ENCODE assay signal across 23 cellular contexts in the genomic region with DNA sequence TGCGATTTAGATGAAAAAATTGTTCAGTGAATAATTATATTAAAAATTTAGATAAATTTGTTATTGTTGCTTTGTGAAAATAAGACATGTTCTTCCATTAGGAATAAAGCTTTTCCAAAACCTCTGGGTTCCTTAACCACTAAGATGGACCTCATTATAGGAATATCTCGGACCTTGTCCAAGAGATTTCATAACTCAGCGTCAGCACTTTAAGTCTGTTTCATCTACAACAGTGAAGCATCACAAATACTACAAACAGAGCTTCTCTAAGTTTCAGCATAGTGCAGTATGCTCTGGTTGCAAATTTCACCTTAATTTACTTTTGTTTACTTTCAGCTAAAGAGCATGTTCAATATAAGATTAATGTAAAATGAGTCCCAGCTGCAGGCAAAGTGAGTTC.
A peak's percentile ranks its signal among the peaks of the same experiment; 100 is the strongest.
DNase-seq lines count a peak whose midpoint lies in the region; ATAC-seq and TF ChIP-seq lines count a peak whose summit lies in the region.
"Had no signal": no experiment of that assay in that cellular context is flagged by ENCODE, and none has a peak within 500 bp of the region (broad histone marks: within the 10 kb centered on the region; RNA-seq: fewer than 3 reads in every experiment).

No MANE protein-coding gene starts in this region.

- H3K4me3 ChIP-seq in GM23248: no peak overlapping the region
- peak overlapping the region; percentile 50 for H3K4me3 ChIP-seq in naive thymus-derived CD4-positive, alpha-beta T cell (ENCODE audit: low read length)
- no peak overlapping the region for H3K4me3 ChIP-seq in coronary artery
- H3K4me3 ChIP-seq: GM12878, uterus had no signal

- peaks cover 58% of the 10 kb centered on the region for H3K4me1 Mint-ChIP-seq in activated T-cell treated with anti-CD3 and anti-CD28 coated beads, Interleukin-2, amount 50 U/mL, for 4 hours (ENCODE audit: low read depth)
- peaks cover 69% of the 10 kb centered on the region for H3K4me1 Mint-ChIP-seq in activated naive CD8-positive, alpha-beta T cell treated with anti-CD3 and anti-CD28 coated beads, Interleukin-2, amount 50 U/mL, for 24 hours
- peaks cover 29 to 74% (median 62%) of the 10 kb centered on the region in 7 donors for H3K4me1 Mint-ChIP-seq in naive thymus-derived CD4-positive, alpha-beta T cell
- H3K4me1 Mint-ChIP-seq: nephron had no signal

- H3K36me3 ChIP-seq in GM23248 (ENCODE audit: low read depth): no peaks in the 10 kb centered on the region
- H3K36me3 ChIP-seq in naive thymus-derived CD4-positive, alpha-beta T cell (ENCODE audit: control insufficient read depth in 2 of 3, insufficient read depth in 3 of 3, low read length in 3 of 3): no peaks in the 10 kb centered on the region
- H3K36me3 ChIP-seq: uterus had no signal

- no peaks in the 10 kb centered on the region for H3K79me2 ChIP-seq in GM23248 (ENCODE audit: insufficient read depth)

- H2AFZ ChIP-seq in GM23248: no peak overlapping the region; the same call in 1 of the 2 replicates

- no peaks in the 10 kb centered on the region for H3K27me3 Mint-ChIP-seq in activated T-cell treated with anti-CD3 and anti-CD28 coated beads, Interleukin-2, amount 50 U/mL, for 4 hours (ENCODE audit: low read depth)
- no peaks in the 10 kb centered on the region for H3K27me3 Mint-ChIP-seq in activated naive CD8-positive, alpha-beta T cell treated with anti-CD3 and anti-CD28 coated beads, Interleukin-2, amount 50 U/mL, for 24 hours
- H3K27me3 Mint-ChIP-seq in naive thymus-derived CD4-positive, alpha-beta T cell: no peaks in the 10 kb centered on the region

- no peaks in the 10 kb centered on the region for H3K27me3 ChIP-seq in GM23248 (replicated peaks; ENCODE audit: insufficient read depth)
- no peaks in the 10 kb centered on the region for H3K27me3 ChIP-seq in naive thymus-derived CD4-positive, alpha-beta T cell (ENCODE audit: control insufficient read depth in 2 of 2, insufficient read depth in 2 of 2, low read length in 2 of 2)
- H3K27me3 ChIP-seq: uterus had no signal

- H4K20me1 ChIP-seq in GM23248 (ENCODE audit: insufficient read depth): no peaks in the 10 kb centered on the region

- no peak for ATAC-seq in activated T-cell treated with anti-CD3 and anti-CD28 coated beads, Interleukin-2, amount 50 U/mL, for 4 hours
- ATAC-seq in activated naive CD8-positive, alpha-beta T cell treated with anti-CD3 and anti-CD28 coated beads, Interleukin-2, amount 50 U/mL, for 24 hours: no peak
- no peak for ATAC-seq in naive thymus-derived CD4-positive, alpha-beta T cell
- ATAC-seq in HG03565 (IDR thresholded peaks at IDR 0.05; ENCODE audit: unreplicated experiment): no peak
- ATAC-seq: GM12878 had no signal

- H3K4me1 ChIP-seq in GM23248 (ENCODE audit: insufficient read depth): no peaks in the 10 kb centered on the region
- peaks cover 36 to 56% of the 10 kb centered on the region in 2 donors for H3K4me1 ChIP-seq in naive thymus-derived CD4-positive, alpha-beta T cell (ENCODE audit: control insufficient read depth in 2 of 2, insufficient read depth in 2 of 2, low read length in 2 of 2)
- H3K4me1 ChIP-seq: Caco-2, uterus had no signal

- intact Hi-C loops in naive thymus-derived CD4-positive, alpha-beta T cell (cut with micrococcal nuclease): loop anchor here (1.0 kb wide), 3 partner anchors 7 to 12 kb away; no protein-coding TSS in a partner anchor

- H3K27ac ChIP-seq in GM23248: no peak overlapping the region
- H3K27ac ChIP-seq in naive thymus-derived CD4-positive, alpha-beta T cell (ENCODE audit: low read depth, low read length): peak overlapping the region; percentile 68
- no peak overlapping the region for H3K27ac ChIP-seq in coronary artery
- H3K27ac ChIP-seq: uterus had no signal

- peaks cover 3% of the 10 kb centered on the region for H3K9me3 Mint-ChIP-seq in activated T-cell treated with anti-CD3 and anti-CD28 coated beads, Interleukin-2, amount 50 U/mL, for 4 hours
- peaks cover 4% of the 10 kb centered on the region for H3K9me3 Mint-ChIP-seq in activated naive CD8-positive, alpha-beta T cell treated with anti-CD3 and anti-CD28 coated beads, Interleukin-2, amount 50 U/mL, for 24 hours
- peaks cover 0 to 16% (median 7%) of the 10 kb centered on the region in 11 donors for H3K9me3 Mint-ChIP-seq in naive thymus-derived CD4-positive, alpha-beta T cell

- H3K4me2 ChIP-seq in GM23248 (ENCODE audit: unreplicated experiment): no peak overlapping the region

- H3K9me2 ChIP-seq in GM23248 (ENCODE audit: insufficient read depth): no peaks in the 10 kb centered on the region

- no peak for DNase-seq in activated T-cell treated with anti-CD3 and anti-CD28 coated beads, Interleukin-2, amount 50 U/mL, for 4 hours
- DNase-seq in activated T-cell treated with anti-CD3 and anti-CD28 coated beads, Interleukin-2, amount 50 U/mL, for 1 hour: no peak
- DNase-seq in GM23248: peak; percentile 33
- DNase-seq in activated naive CD8-positive, alpha-beta T cell treated with anti-CD3 and anti-CD28 coated beads, Interleukin-2, amount 50 U/mL, for 24 hours: no peak
- no peak for DNase-seq in naive thymus-derived CD4-positive, alpha-beta T cell
- no peak for DNase-seq in coronary artery (ENCODE audit: low spot score)
- DNase-seq in OCI-M2 (lab: John Stamatoyannopoulos, UW; ENCODE audit: unreplicated experiment): no peak
- DNase-seq: amniotic stem cell; Caco-2; caudate nucleus; effector CD8-positive, alpha-beta T cell; hippocampal formation; Karpas-422; kidney; NCI-H1092; NCI-H2081; NCI-H524; SHP77; stimulated activated CD4-positive, alpha-beta T cell treated with anti-CD3 and anti-CD28 coated beads, Interleukin-4, amount 100 ng/mL, for 1 hour; uterus had no signal

- CTCF ChIA-PET in naive thymus-derived CD4-positive, alpha-beta T cell (lab: Charles Lee): interaction anchor here (1.0 to 3.5 kb wide), 5 partner anchors 9 to 26 kb away, joined by 3 to 10 read pairs (median 4); no protein-coding TSS in a partner anchor

- no peak for TF ChIP-seq CTCF in coronary artery (IDR thresholded peaks at IDR 0.05)

- in situ Hi-C loops in GM23248 (cut with MboI): no loop called here

- H3K9ac ChIP-seq in GM23248: no peak overlapping the region

- H3F3A ChIP-seq in GM23248 (ENCODE audit: insufficient read depth): 0 out of 2 replicates have a peak, but pooled peaks cover 3% of the 10 kb centered on the region

- no peak overlapping the region for H3K27ac Mint-ChIP-seq in activated naive CD8-positive, alpha-beta T cell treated with anti-CD3 and anti-CD28 coated beads, Interleukin-2, amount 50 U/mL, for 24 hours
- peak overlapping the region; percentile 86 to 97 (median 95) for H3K27ac Mint-ChIP-seq in naive thymus-derived CD4-positive, alpha-beta T cell
- H3K27ac Mint-ChIP-seq: nephron had no signal

- POLR2A ChIA-PET in naive thymus-derived CD4-positive, alpha-beta T cell (lab: Charles Lee): interaction anchor here (0.5 to 5.3 kb wide), 11 partner anchors 9 to 336 kb away, joined by 3 to 52 read pairs (median 4); a partner anchor contains a TSS

- peaks cover 5% of the 10 kb centered on the region for H3K36me3 Mint-ChIP-seq in activated T-cell treated with anti-CD3 and anti-CD28 coated beads, Interleukin-2, amount 50 U/mL, for 4 hours (ENCODE audit: insufficient read depth)
- peaks cover 27% of the 10 kb centered on the region for H3K36me3 Mint-ChIP-seq in activated naive CD8-positive, alpha-beta T cell treated with anti-CD3 and anti-CD28 coated beads, Interleukin-2, amount 50 U/mL, for 24 hours (ENCODE audit: low read depth)
- peaks cover 11 to 37% (median 14%) of the 10 kb centered on the region in 5 donors for H3K36me3 Mint-ChIP-seq in naive thymus-derived CD4-positive, alpha-beta T cell

- H3K9me3 ChIP-seq in GM23248 (ENCODE audit: low read depth): peaks cover 7% of the 10 kb centered on the region
- no peaks in the 10 kb centered on the region for H3K9me3 ChIP-seq in naive thymus-derived CD4-positive, alpha-beta T cell (ENCODE audit: control insufficient read depth in 2 of 3, low read length in 3 of 3)
- H3K9me3 ChIP-seq: Caco-2, uterus had no signal

- peak overlapping the region; percentile 70 for H3K4me3 Mint-ChIP-seq in activated T-cell treated with anti-CD3 and anti-CD28 coated beads, Interleukin-2, amount 50 U/mL, for 4 hours
- peak overlapping the region; percentile 71 for H3K4me3 Mint-ChIP-seq in activated naive CD8-positive, alpha-beta T cell treated with anti-CD3 and anti-CD28 coated beads, Interleukin-2, amount 50 U/mL, for 24 hours
- H3K4me3 Mint-ChIP-seq in naive thymus-derived CD4-positive, alpha-beta T cell: peak overlapping the region in 9 of 10 donors; percentile 70 to 87 (median 80)
- H3K4me3 Mint-ChIP-seq: nephron had no signal

- 20 to 27% methylated on average over 3 of the region's 3 CpGs for WGBS in GM23248 (ENCODE audit: low coverage in 1 of 2, low lambda C conversion rate in 2 of 2, missing lambda C conversion rate in 2 of 2), 2 experiments
